Comparison of ENCODE assay signal across 8 cellular contexts in the genomic region with DNA sequence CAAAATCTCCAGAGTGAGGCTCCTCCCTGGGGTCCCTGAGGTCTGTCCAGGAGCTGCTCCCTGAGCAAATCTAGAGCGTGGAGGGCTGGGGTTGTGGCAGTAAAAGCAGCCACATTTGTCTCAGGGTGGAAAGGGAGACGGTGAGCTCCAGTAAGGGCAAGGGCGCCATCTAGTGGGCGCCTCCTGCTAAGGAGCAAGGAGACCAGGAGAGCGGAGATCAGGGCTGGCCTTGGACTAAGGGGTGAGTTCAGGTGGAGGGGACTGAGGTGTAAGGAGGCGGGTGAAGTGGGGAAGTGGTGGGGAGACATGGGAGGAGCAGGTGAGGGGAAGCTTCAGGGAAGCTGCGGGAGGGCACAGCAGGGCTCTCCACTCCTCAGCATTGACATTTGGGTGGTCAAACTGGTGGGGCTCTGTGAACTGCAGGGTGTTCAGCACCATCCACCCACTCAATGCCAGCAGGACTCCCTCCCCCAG. TPM values are rescaled to one million over a fixed set of nuclear protein-coding genes. Genes with fewer than 3 reads are reported as not detected.
A peak's percentile ranks its signal among the peaks of the same experiment; 100 is the strongest.
DNase-seq lines count a peak whose midpoint lies in the region; ATAC-seq and TF ChIP-seq lines count a peak whose summit lies in the region.

No MANE protein-coding gene starts in this region.

- TF ChIP-seq CTCF in GM12865 (IDR thresholded peaks at IDR 0.05; ENCODE audit: insufficient read depth, low read depth, low read length, missing control alignments) (peak; percentile 94), sigmoid colon (IDR thresholded peaks at IDR 0.05) (peak; percentile 64 to 80 (median 68))

- H3K36me3 ChIP-seq in sigmoid colon, result no peaks in the 10 kb centered on the region

- WGBS in sigmoid colon, 2 donors, result 1 to 6% methylated on average over 7 of the region's 7 CpGs

- H3K4me3 ChIP-seq in GM12865 (ENCODE audit: low read depth, low read length), result no peak overlapping the region
- H3K4me3 ChIP-seq in sigmoid colon, result no peak overlapping the region

- peak overlapping the region; percentile 77 for H3K27ac Mint-ChIP-seq in activated naive CD8-positive, alpha-beta T cell treated with anti-CD3 and anti-CD28 coated beads, Interleukin-2, amount 50 U/mL, for 24 hours

- TF ChIP-seq POLR2A in sigmoid colon (IDR thresholded peaks at IDR 0.05), result no peak

- peak; percentile 88 for DNase-seq in GM12865 (ENCODE audit: low read depth)
- DNase-seq in NCI-H1105 treated with DMSO at 0.1 percent for 48 hours (lab: John Stamatoyannopoulos, UW), result peak; percentile 81
- DNase-seq in T follicular helper cell (ENCODE audit: low read depth), result peak; percentile 81
- DNase-seq in activated naive CD8-positive, alpha-beta T cell treated with anti-CD3 and anti-CD28 coated beads, Interleukin-2, amount 50 U/mL, for 24 hours, result peak; percentile 87
- peak; percentile 92 for DNase-seq in left ventricle myocardium superior
- DNase-seq in sigmoid colon, result peak; percentile 78

- peaks cover 3 to 55% (median 21%) of the 10 kb centered on the region in 3 donors for H3K27me3 ChIP-seq in sigmoid colon

- ATAC-seq in activated naive CD8-positive, alpha-beta T cell treated with anti-CD3 and anti-CD28 coated beads, Interleukin-2, amount 50 U/mL, for 24 hours, result peak; percentile 96
- ATAC-seq in left ventricle myocardium superior, result peak; percentile 91
- no peak for ATAC-seq in GM19324 (IDR thresholded peaks at IDR 0.05; ENCODE audit: low FRiP score, unreplicated experiment)
- no peak for ATAC-seq in HG02610 (IDR thresholded peaks at IDR 0.05; ENCODE audit: unreplicated experiment)

- H3K27ac ChIP-seq in sigmoid colon, result no peak overlapping the region

- no peaks in the 10 kb centered on the region for H3K9me3 Mint-ChIP-seq in activated naive CD8-positive, alpha-beta T cell treated with anti-CD3 and anti-CD28 coated beads, Interleukin-2, amount 50 U/mL, for 24 hours

- H3K4me1 Mint-ChIP-seq in activated naive CD8-positive, alpha-beta T cell treated with anti-CD3 and anti-CD28 coated beads, Interleukin-2, amount 50 U/mL, for 24 hours, result peaks cover 30% of the 10 kb centered on the region

- H3K4me1 ChIP-seq in sigmoid colon, result no peaks in the 10 kb centered on the region

- no peaks in the 10 kb centered on the region for H3K27me3 Mint-ChIP-seq in activated naive CD8-positive, alpha-beta T cell treated with anti-CD3 and anti-CD28 coated beads, Interleukin-2, amount 50 U/mL, for 24 hours

- intact Hi-C loops in left ventricle myocardium superior (cut with micrococcal nuclease), result no loop called here
- intact Hi-C loops in sigmoid colon (cut with DNase I), result loop anchor here (1.0 kb wide), 1 partner anchor 121 kb away; no protein-coding TSS in a partner anchor

- TF ChIP-seq EP300 in sigmoid colon (IDR thresholded peaks at IDR 0.05), result no peak

- no peak overlapping the region for H3K4me3 Mint-ChIP-seq in activated naive CD8-positive, alpha-beta T cell treated with anti-CD3 and anti-CD28 coated beads, Interleukin-2, amount 50 U/mL, for 24 hours

- no peaks in the 10 kb centered on the region for H3K9me3 ChIP-seq in sigmoid colon

- no peaks in the 10 kb centered on the region for H3K36me3 Mint-ChIP-seq in activated naive CD8-positive, alpha-beta T cell treated with anti-CD3 and anti-CD28 coated beads, Interleukin-2, amount 50 U/mL, for 24 hours (ENCODE audit: low read depth)

RNA-seq across cellular contexts. Expression of a gene that starts 5.3 kb away (rescaled TPM):
- total RNA-seq in left ventricle myocardium superior (0.99 TPM), sigmoid colon (1 to 10 TPM in 3 of 4 donors, not detected in 1; 1.5 to 4.3 (median 2.2) TPM)
- 10 to 100 TPM in 1 of 3 donors, not detected in 2; 11.9 TPM for polyA plus RNA-seq in sigmoid colon

RNA-seq across cellular contexts. Expression of a gene that starts 56.2 kb away (rescaled TPM):
- total RNA-seq in left ventricle myocardium superior (0.52 TPM), sigmoid colon (1 to 10 TPM in 2 of 4 donors, not detected in 2; 1.9 to 3.6 TPM)
- polyA plus RNA-seq in sigmoid colon, result 1 to 10 TPM in 1 of 3 donors, not detected in 2; 1.6 TPM

Comparison
In these comparisons a context has a peak if more than half of its experiments do, and no peak if none do; other contexts are left out.
1. ATAC-seq: peak in activated naive CD8-positive, alpha-beta T cell treated with anti-CD3 and anti-CD28 coated beads, Interleukin-2, amount 50 U/mL, for 24 hours (single experiment) and left ventricle myocardium superior (single experiment); none in GM19324 (single experiment) and HG02610 (single experiment).
2. Peak in every context shown above with its lines, with median percentiles within 50 percentile points of each other: DNase-seq.